In genomic region chr18:56107821-56108485, GRCh38 we compare ENCODE assay signal across 18 cellular contexts.
"Had no signal": no experiment of that assay in that cellular context is flagged by ENCODE, and none has a peak within 500 bp of the region (broad histone marks: within the 10 kb centered on the region; RNA-seq: fewer than 3 reads in every experiment).

No MANE protein-coding gene starts in this region.

- DNase-seq: activated CD4-positive, alpha-beta T cell treated with anti-CD3 and anti-CD28 coated beads, Interleukin-2, amount 10 ng/mL, durations not matched to agents 7 days and 5 days; activated CD8-positive, alpha-beta memory T cell treated with anti-CD3 and anti-CD28 coated beads, Interleukin-2, amount 50 U/mL, for 48 hours; activated naive CD8-positive, alpha-beta T cell treated with anti-CD3 and anti-CD28 coated beads for 36 hours; anterior cingulate cortex; cerebellar nuclear complex; dermis blood vessel endothelial cell; effector memory CD8-positive, alpha-beta T cell; islet precursor cell; mucosa of descending colon; naive thymus-derived CD4-positive, alpha-beta T cell; stimulated activated CD4-positive, alpha-beta T cell treated with anti-CD3 and anti-CD28 coated beads, Interleukin-15, amount 100 ng/mL, for 24 hours; stimulated activated CD4-positive, alpha-beta T cell treated with anti-CD3 and anti-CD28 coated beads, Interleukin-4, amount 100 ng/mL, for 24 hours; stimulated activated naive CD4-positive, alpha-beta T cell; substantia nigra; transverse colon had no signal

- H3K27ac ChIP-seq: breast epithelium, epithelial cell of prostate, right atrium auricular region, transverse colon had no signal

- H3K4me3 ChIP-seq: breast epithelium, mucosa of descending colon, right atrium auricular region, transverse colon had no signal

- H3K4me3 Mint-ChIP-seq: activated CD4-positive, alpha-beta T cell treated with anti-CD3 and anti-CD28 coated beads, Interleukin-2, amount 10 ng/mL, durations not matched to agents 7 days and 5 days; activated naive CD8-positive, alpha-beta T cell treated with anti-CD3 and anti-CD28 coated beads for 36 hours; effector memory CD8-positive, alpha-beta T cell; naive thymus-derived CD4-positive, alpha-beta T cell had no signal

- H3K27ac Mint-ChIP-seq: activated CD4-positive, alpha-beta T cell treated with anti-CD3 and anti-CD28 coated beads, Interleukin-2, amount 10 ng/mL, durations not matched to agents 7 days and 5 days; activated naive CD8-positive, alpha-beta T cell treated with anti-CD3 and anti-CD28 coated beads for 36 hours; effector memory CD8-positive, alpha-beta T cell; naive thymus-derived CD4-positive, alpha-beta T cell had no signal

- H3K27me3 ChIP-seq: breast epithelium, right atrium auricular region, transverse colon had no signal

- H3K4me1 ChIP-seq: breast epithelium, transverse colon had no signal

- H3K36me3 ChIP-seq: breast epithelium, right atrium auricular region, transverse colon had no signal

- H3K36me3 Mint-ChIP-seq: activated naive CD8-positive, alpha-beta T cell treated with anti-CD3 and anti-CD28 coated beads for 36 hours had no signal

- H3K27me3 Mint-ChIP-seq: effector memory CD8-positive, alpha-beta T cell; naive thymus-derived CD4-positive, alpha-beta T cell had no signal

- H3K9me3 ChIP-seq: transverse colon had no signal
